Comparison of ENCODE assay signal across 17 cellular contexts in the genomic region with DNA sequence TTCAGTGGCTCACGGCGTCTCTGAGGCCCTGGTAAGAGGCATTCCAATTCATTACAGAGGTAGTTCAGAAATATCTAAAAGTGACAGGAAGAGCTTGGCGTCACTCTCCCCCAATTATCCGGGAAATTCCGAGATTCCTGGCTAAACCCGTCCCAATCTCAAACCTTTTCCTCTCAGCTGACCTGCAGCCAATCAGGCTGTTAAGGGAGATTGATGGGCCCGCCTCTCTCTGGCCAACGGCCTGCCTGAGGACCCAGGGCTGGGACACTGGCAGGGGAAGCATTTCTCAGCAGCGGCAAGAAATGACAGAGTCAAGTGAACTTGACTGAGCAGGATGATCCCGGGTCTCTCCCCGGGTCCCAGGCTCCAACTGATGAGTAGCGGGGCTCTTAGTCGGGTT.
A peak's percentile ranks its signal among the peaks of the same experiment; 100 is the strongest.
DNase-seq lines count a peak whose midpoint lies in the region; ATAC-seq and TF ChIP-seq lines count a peak whose summit lies in the region.
"Had no signal": no experiment of that assay in that cellular context is flagged by ENCODE, and none has a peak within 500 bp of the region (broad histone marks: within the 10 kb centered on the region; RNA-seq: fewer than 3 reads in every experiment).

No MANE protein-coding gene starts in this region.

- no peak overlapping the region for H4K91ac ChIP-seq in mesenchymal stem cell (ENCODE audit: low read length)

- no peak for TF ChIP-seq EP300 in tibial nerve (IDR thresholded peaks at IDR 0.05)

- TF ChIP-seq CTCF in tibial nerve (IDR thresholded peaks at IDR 0.05) (no peak), lower leg skin (IDR thresholded peaks at IDR 0.05) (no peak)

- H3K27me3 ChIP-seq in mesenchymal stem cell (ENCODE audit: control insufficient read depth in 1 of 2, insufficient read depth in 1 of 2, low read length in 2 of 2) = no peaks in the 10 kb centered on the region
- no peaks in the 10 kb centered on the region for H3K27me3 ChIP-seq in subcutaneous abdominal adipose tissue (ENCODE audit: control insufficient read depth in 5 of 5, insufficient read depth in 4 of 5, low read length in 5 of 5)
- H3K27me3 ChIP-seq in tibial nerve = no peaks in the 10 kb centered on the region

- TF ChIP-seq POLR2A in tibial nerve (IDR thresholded peaks at IDR 0.05) (no peak), lower leg skin (IDR thresholded peaks at IDR 0.05) (no peak)

- H4K8ac ChIP-seq in mesenchymal stem cell (ENCODE audit: low read length) = no peak overlapping the region

- H3K27ac ChIP-seq in mesenchymal stem cell (ENCODE audit: low read length, poor library complexity, severe bottlenecking) (no peak overlapping the region), subcutaneous abdominal adipose tissue (ENCODE audit: low read depth, low read length) (peak overlapping the region; percentile 86), tibial nerve (peak overlapping the region in 2 of 4 donors; percentile 32 to 50)
- H3K27ac ChIP-seq: PC-9 had no signal

- no peak overlapping the region for H3K4ac ChIP-seq in mesenchymal stem cell (ENCODE audit: low read depth in 1 of 2, low read length in 2 of 2)

- H3K4me2 ChIP-seq in mesenchymal stem cell (ENCODE audit: low read length, poor library complexity, severe bottlenecking) = no peak overlapping the region
- H3K4me2 ChIP-seq: PC-9 had no signal

- intact Hi-C loops in Right ventricle myocardium superior (cut with DNase I) (loop anchor here (2.0 to 5.0 kb wide), 2 partner anchors 47 to 75 kb away; no protein-coding TSS in a partner anchor), lower leg skin (cut with DNase I; ENCODE audit: low total_unique reads) (no loop called here)

- H3K36me3 ChIP-seq in mesenchymal stem cell (ENCODE audit: control insufficient read depth in 1 of 2, insufficient read depth in 2 of 2, low read depth in 1 of 2, low read length in 2 of 2) = peaks cover 3 to 45% of the 10 kb centered on the region in 2 experiments
- peaks cover 0 to 6% (median 0%) of the 10 kb centered on the region in 5 donors for H3K36me3 ChIP-seq in subcutaneous abdominal adipose tissue (ENCODE audit: control insufficient read depth in 5 of 5, insufficient read depth in 5 of 5, low read length in 5 of 5)
- no peaks in the 10 kb centered on the region for H3K36me3 ChIP-seq in tibial nerve

- H3K9me3 ChIP-seq in mesenchymal stem cell (ENCODE audit: control insufficient read depth, low read length) (no peaks in the 10 kb centered on the region), subcutaneous abdominal adipose tissue (ENCODE audit: control insufficient read depth in 5 of 5, low read length in 5 of 5) (no peaks in the 10 kb centered on the region), tibial nerve (no peaks in the 10 kb centered on the region)

- H3K4me3 ChIP-seq in mesenchymal stem cell (ENCODE audit: insufficient read depth in 1 of 2, low read depth in 1 of 2, low read length in 2 of 2) (no peak overlapping the region), subcutaneous abdominal adipose tissue (ENCODE audit: low read depth in 1 of 5, low read length in 5 of 5) (no peak overlapping the region), tibial nerve (no peak overlapping the region), lower leg skin (ENCODE audit: low read depth, poor library complexity, severe bottlenecking) (no peak overlapping the region)
- H3K4me3 ChIP-seq: PC-9 had no signal

- H2BK5ac ChIP-seq in mesenchymal stem cell (ENCODE audit: low read depth, low read length, poor library complexity, severe bottlenecking) = no peak overlapping the region

- H2BK15ac ChIP-seq in mesenchymal stem cell (ENCODE audit: low read depth, poor library complexity, severe bottlenecking) = no peak overlapping the region

- H2AFZ ChIP-seq in mesenchymal stem cell (ENCODE audit: low read depth, low read length) = no peak overlapping the region
- H2AFZ ChIP-seq: PC-9 had no signal

- H2BK12ac ChIP-seq in mesenchymal stem cell (ENCODE audit: low read length in 2 of 2) = no peak overlapping the region

- peak; percentile 58 for DNase-seq in SK-N-DZ (ENCODE audit: low spot score)
- DNase-seq in Right ventricle myocardium superior = no peak
- no peak for DNase-seq in mesenchymal stem cell
- no peak for DNase-seq in cerebellar nuclear complex (lab: John Stamatoyannopoulos, UW)
- DNase-seq in tibial nerve (ENCODE audit: low spot score in 2 of 2) = no peak
- DNase-seq in lower leg skin (ENCODE audit: low spot score in 2 of 2) = no peak
- DNase-seq: Calu3; CD4-positive, alpha-beta T cell; GOT3; KG1; NCI-H1092 treated with DMSO at 0.1 percent for 48 hours; NCI-H1694 treated with DMSO at 0.1 percent for 48 hours; NCI-H2171; NCI-H446 treated with DMSO at 0.1 percent for 48 hours; NCI-H748 treated with DMSO at 0.1 percent for 48 hours; PC-9 had no signal

- H2BK120ac ChIP-seq in mesenchymal stem cell (ENCODE audit: low read depth, low read length) = no peak overlapping the region

- no peak overlapping the region for H2AK5ac ChIP-seq in mesenchymal stem cell (ENCODE audit: low read length, severe bottlenecking)

- peaks cover 5% of the 10 kb centered on the region for H3K4me1 ChIP-seq in mesenchymal stem cell (ENCODE audit: control insufficient read depth, insufficient read depth, low read depth, low read length)
- H3K4me1 ChIP-seq in subcutaneous abdominal adipose tissue (ENCODE audit: control insufficient read depth in 5 of 5, insufficient read depth in 5 of 5, low read length in 5 of 5) = peaks cover 11 to 70% (median 53%) of the 10 kb centered on the region in 5 donors
- H3K4me1 ChIP-seq in tibial nerve = peaks cover 0 to 52% (median 0%) of the 10 kb centered on the region in 4 donors

- no peak overlapping the region for H3K23ac ChIP-seq in mesenchymal stem cell (ENCODE audit: low read length in 2 of 2)

- H3K18ac ChIP-seq in mesenchymal stem cell (ENCODE audit: low read depth in 1 of 2, low read length in 2 of 2) = no peak overlapping the region

- ATAC-seq in Right ventricle myocardium superior (ENCODE audit: poor library complexity) = peak; percentile 48

- H3K79me1 ChIP-seq in mesenchymal stem cell (replicated peaks; ENCODE audit: low read length, poor library complexity, severe bottlenecking) = no peaks in the 10 kb centered on the region

- WGBS in mesenchymal stem cell = 88% methylated on average over 13 of the region's 13 CpGs
- 69 to 76% methylated on average over 13 of the region's 13 CpGs for WGBS in tibial nerve, 2 donors
- WGBS in lower leg skin, 2 donors = 76 to 84% methylated on average over 13 of the region's 13 CpGs

- H3K9ac ChIP-seq in mesenchymal stem cell (ENCODE audit: low read length) (peak overlapping the region; percentile 66), subcutaneous abdominal adipose tissue (ENCODE audit: low read length in 5 of 5) (no peak overlapping the region)

- H3K14ac ChIP-seq in mesenchymal stem cell (ENCODE audit: low read length in 2 of 2) = no peak overlapping the region
